18 cellular contexts compared by ENCODE assay signal in the genomic region with DNA sequence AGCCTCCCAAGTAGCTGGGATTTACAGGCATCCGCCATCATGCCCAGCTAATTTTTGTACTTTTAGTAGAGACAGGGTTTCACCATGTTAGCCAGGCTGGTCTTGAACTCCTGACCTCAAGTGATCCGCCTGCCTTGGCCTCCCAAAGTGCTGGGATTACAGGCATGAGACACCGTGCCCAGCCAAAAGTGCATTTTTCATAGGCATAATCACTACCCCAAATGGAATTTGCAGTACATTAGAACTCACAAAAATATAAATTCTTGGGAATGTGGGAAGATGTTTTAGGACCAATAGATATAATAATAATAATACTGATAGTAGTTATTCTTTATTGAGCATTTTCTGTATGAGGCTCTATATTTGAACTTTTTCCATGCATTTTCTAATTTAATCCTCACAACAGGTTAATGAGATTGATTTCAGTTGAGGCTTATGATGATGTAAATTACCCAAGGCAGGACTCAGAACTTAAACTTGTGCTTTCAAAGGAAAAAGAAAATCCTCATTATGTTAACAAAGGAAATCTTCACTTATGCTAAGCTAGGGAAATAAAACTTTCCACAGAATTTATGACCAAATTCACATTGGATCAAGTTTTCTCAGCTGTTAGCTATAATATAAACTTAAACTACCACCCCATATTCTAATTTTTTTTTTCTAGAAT.
"Had no signal": no experiment of that assay in that cellular context is flagged by ENCODE, and none has a peak within 500 bp of the region (broad histone marks: within the 10 kb centered on the region; RNA-seq: fewer than 3 reads in every experiment).

No MANE protein-coding gene starts in this region.

- H3K27ac Mint-ChIP-seq: stimulated activated naive CD8-positive, alpha-beta T cell treated with anti-CD3 and anti-CD28 coated beads, Interleukin-15, amount 100 ng/mL, for 72 hours had no signal

- H3K4me3 ChIP-seq: adrenal gland, esophagus squamous epithelium, psoas muscle, right lobe of liver, spleen, thoracic aorta, upper lobe of right lung had no signal

- H3K4me1 Mint-ChIP-seq: stimulated activated naive CD8-positive, alpha-beta T cell treated with anti-CD3 and anti-CD28 coated beads, Interleukin-15, amount 100 ng/mL, for 72 hours had no signal

- H3K36me3 ChIP-seq: adrenal gland, esophagus squamous epithelium, right lobe of liver, spleen, thoracic aorta, upper lobe of right lung had no signal

- H3K4me3 Mint-ChIP-seq: neural crest cell; stimulated activated naive CD8-positive, alpha-beta T cell treated with anti-CD3 and anti-CD28 coated beads, Interleukin-15, amount 100 ng/mL, for 72 hours had no signal

- DNase-seq: activated CD4-positive, alpha-beta T cell treated with anti-CD3 and anti-CD28 coated beads, Interleukin-2, amount 50 U/mL, for 48 hours; activated naive CD4-positive, alpha-beta T cell treated with anti-CD3 and anti-CD28 coated beads, Interleukin-2, amount 50 U/mL, for 16 hours; adrenal gland; caudate nucleus; cortex of kidney; effector CD8-positive, alpha-beta T cell; esophagus squamous epithelium; psoas muscle; right lobe of liver; spleen; stimulated activated CD4-positive, alpha-beta T cell treated with anti-CD3 and anti-CD28 coated beads, Interleukin-1b, Interleukin-23, amount 100 ng/mL, for 48 hours; stimulated activated naive CD8-positive, alpha-beta T cell treated with anti-CD3 and anti-CD28 coated beads, Interleukin-15, amount 100 ng/mL, for 72 hours; SW 1271; upper lobe of right lung had no signal

- H3K4me1 ChIP-seq: esophagus squamous epithelium, psoas muscle, right lobe of liver, upper lobe of right lung had no signal

- H3K27ac ChIP-seq: adrenal gland, esophagus squamous epithelium, psoas muscle, right lobe of liver, spleen, thoracic aorta, upper lobe of right lung had no signal

- H3K27me3 ChIP-seq: adrenal gland, esophagus squamous epithelium, right lobe of liver, spleen, upper lobe of right lung had no signal

- ATAC-seq: activated CD4-positive, CD25-positive, alpha-beta regulatory T cell treated with anti-CD3 and anti-CD28 coated beads, Interleukin-2, amount 50 U/mL, for 24 hours; left lobe of liver; psoas muscle; right lobe of liver; stimulated activated naive CD8-positive, alpha-beta T cell treated with anti-CD3 and anti-CD28 coated beads, Interleukin-15, amount 100 ng/mL, for 72 hours; upper lobe of right lung had no signal

- H3K9me3 Mint-ChIP-seq: neural crest cell; stimulated activated naive CD8-positive, alpha-beta T cell treated with anti-CD3 and anti-CD28 coated beads, Interleukin-15, amount 100 ng/mL, for 72 hours had no signal

- H3K9me3 ChIP-seq: adrenal gland, esophagus squamous epithelium, psoas muscle, right lobe of liver, spleen, thoracic aorta, upper lobe of right lung had no signal
